ENCODE assay signal across 8 cellular contexts in the genomic region with DNA sequence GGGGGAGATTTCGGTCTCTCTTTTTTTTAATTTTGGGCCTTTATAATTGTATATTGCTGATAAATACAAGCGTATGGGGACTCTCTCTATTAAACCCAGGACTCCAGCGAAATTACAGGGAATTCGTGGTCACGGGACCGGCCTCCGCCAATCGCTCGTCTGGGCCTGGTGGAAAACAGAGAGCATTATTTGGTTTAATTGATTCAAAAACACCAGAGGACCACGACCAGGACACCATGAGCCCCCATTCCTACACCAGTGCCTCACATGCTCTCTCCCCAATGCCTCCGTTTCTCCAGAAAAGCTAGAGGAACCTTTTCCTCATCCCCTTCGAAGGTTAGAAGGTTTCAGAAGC. TPM values are rescaled to one million over a fixed set of nuclear protein-coding genes. Genes with fewer than 3 reads are reported as not detected.
A peak's percentile ranks its signal among the peaks of the same experiment; 100 is the strongest.
DNase-seq lines count a peak whose midpoint lies in the region; ATAC-seq and TF ChIP-seq lines count a peak whose summit lies in the region.

A gene (minus strand): TSS at position 88 of the 355 bp plus-strand sequence. CDS start 198 bp downstream, outside the sequence.

- TF ChIP-seq CTCF in brain (conservative IDR thresholded peaks at IDR 0.05): no peak
- TF ChIP-seq CTCF in type B pancreatic cell (conservative IDR thresholded peaks at IDR 0.05): no peak
- TF ChIP-seq CTCF in PC-9 (conservative IDR thresholded peaks at IDR 0.05): no peak

- H3K27ac ChIP-seq in CD4-positive, CD25-positive, alpha-beta regulatory T cell (ENCODE audit: insufficient read depth, low read length, poor library complexity, severe bottlenecking): peak within 1 kb of the TSS; percentile 86
- H3K27ac ChIP-seq in PC-9: no peak within 1 kb of the TSS

- peak within 1 kb of the TSS; percentile 91 to 99 (median 98) for H3K4me3 Mint-ChIP-seq in CD4-positive, CD25-positive, alpha-beta regulatory T cell
- H3K4me3 Mint-ChIP-seq in brain (peak within 1 kb of the TSS; percentile 73 to 98 (median 86)), type B pancreatic cell (peak within 1 kb of the TSS; percentile 98)

- H4K20me1 ChIP-seq in PC-9 (ENCODE audit: insufficient read depth): no peaks in the 10 kb centered on the region

- H3K27ac Mint-ChIP-seq in CD4-positive, CD25-positive, alpha-beta regulatory T cell: peak within 1 kb of the TSS; percentile 94 to 97 (median 95)
- H3K27ac Mint-ChIP-seq in brain (peak within 1 kb of the TSS in 4 of 5 experiments; percentile 79 to 100 (median 98)), type B pancreatic cell (peak within 1 kb of the TSS; percentile 95)

- peaks cover 11% of the 10 kb centered on the region for H3K36me3 Mint-ChIP-seq in CD4-positive, CD25-positive, alpha-beta regulatory T cell
- H3K36me3 Mint-ChIP-seq in brain (peaks cover 3% of the 10 kb centered on the region), type B pancreatic cell (peaks cover 21% of the 10 kb centered on the region)

- H3K27me3 ChIP-seq in CD4-positive, CD25-positive, alpha-beta regulatory T cell (ENCODE audit: control insufficient read depth, insufficient read depth, low read length): peaks cover 3% of the 10 kb centered on the region
- no peaks in the 10 kb centered on the region for H3K27me3 ChIP-seq in PC-9 (ENCODE audit: insufficient read depth, low read depth)

- no peak within 1 kb of the TSS for H2AFZ ChIP-seq in PC-9

- intact Hi-C loops in PC-9 (cut with micrococcal nuclease; ENCODE audit: unreplicated experiment): no loop called here

- H3K9me2 ChIP-seq in PC-9 (ENCODE audit: insufficient read depth): no peaks in the 10 kb centered on the region

- no peaks in the 10 kb centered on the region for H3K36me3 ChIP-seq in CD4-positive, CD25-positive, alpha-beta regulatory T cell (ENCODE audit: control insufficient read depth, insufficient read depth, low read length)
- H3K36me3 ChIP-seq in PC-9 (ENCODE audit: low read depth): no peaks in the 10 kb centered on the region

- peaks cover 60% of the 10 kb centered on the region for H3K4me1 ChIP-seq in CD4-positive, CD25-positive, alpha-beta regulatory T cell (ENCODE audit: control insufficient read depth, insufficient read depth, low read length, poor library complexity, severe bottlenecking)
- no peaks in the 10 kb centered on the region for H3K4me1 ChIP-seq in PC-9 (replicated peaks; ENCODE audit: insufficient read depth)

- H3K9me3 ChIP-seq in CD4-positive, CD25-positive, alpha-beta regulatory T cell (ENCODE audit: control insufficient read depth in 2 of 2, low read length in 2 of 2): no peaks in the 10 kb centered on the region
- H3K9me3 ChIP-seq in PC-9 (ENCODE audit: insufficient read depth, low read depth): no peaks in the 10 kb centered on the region

- H3K27me3 Mint-ChIP-seq in CD4-positive, CD25-positive, alpha-beta regulatory T cell: peaks cover 47% of the 10 kb centered on the region
- H3K27me3 Mint-ChIP-seq in brain: peaks cover 98% of the 10 kb centered on the region
- H3K27me3 Mint-ChIP-seq in type B pancreatic cell: peaks cover 71% of the 10 kb centered on the region

- CTCF ChIA-PET in PC-9 (lab: Charles Lee): no interaction called here

- DNase-seq in CD4-positive, CD25-positive, alpha-beta regulatory T cell: no peak
- DNase-seq in NCI-H1105 treated with DMSO at 0.1 percent for 48 hours (lab: John Stamatoyannopoulos, UW): peak; percentile 73
- peak; percentile 47 to 76 for DNase-seq in lung microvascular endothelial cell (ENCODE audit: low read depth in 2 of 2)
- DNase-seq in type B pancreatic cell (ENCODE audit: extremely low spot score, unreplicated experiment): no peak
- DNase-seq in PC-9: no peak
- no peak for DNase-seq in activated gamma-delta T cell treated with Interleukin-2 at 50 U/mL for 16 hours
- no peak for DNase-seq in ecto neural progenitor cell (ENCODE audit: low spot score)

- H3K4me1 Mint-ChIP-seq in CD4-positive, CD25-positive, alpha-beta regulatory T cell: peaks cover 10 to 62% (median 29%) of the 10 kb centered on the region in 4 donors
- peaks cover 66% of the 10 kb centered on the region for H3K4me1 Mint-ChIP-seq in brain
- peaks cover 55% of the 10 kb centered on the region for H3K4me1 Mint-ChIP-seq in type B pancreatic cell (ENCODE audit: unreplicated experiment)

- H3K4me3 ChIP-seq in CD4-positive, CD25-positive, alpha-beta regulatory T cell (ENCODE audit: low read depth, low read length): peak within 1 kb of the TSS; percentile 94
- H3K4me3 ChIP-seq in PC-9: no peak within 1 kb of the TSS

- no TSS peak for BruUV-seq in PC-9 (replicated peaks; lab: Mats Ljungman, UMichigan)

- H3K9me3 Mint-ChIP-seq in CD4-positive, CD25-positive, alpha-beta regulatory T cell: no peaks in the 10 kb centered on the region
- peaks cover 0 to 8% (median 0%) of the 10 kb centered on the region in 5 experiments for H3K9me3 Mint-ChIP-seq in brain
- H3K9me3 Mint-ChIP-seq in type B pancreatic cell: no peaks in the 10 kb centered on the region

- POLR2A ChIA-PET in PC-9 (lab: Charles Lee; ENCODE audit: unreplicated experiment): no interaction called here

- H3F3A ChIP-seq in PC-9 (ENCODE audit: insufficient read depth, low read depth): peaks cover 7% of the 10 kb centered on the region; the same call in 1 of the 2 replicates

- no peak for ATAC-seq in CD4-positive, CD25-positive, alpha-beta regulatory T cell (ENCODE audit: low read depth in 2 of 2)

- H3K4me2 ChIP-seq in PC-9: no peak within 1 kb of the TSS

- H3K79me2 ChIP-seq in PC-9 (ENCODE audit: low read depth): no peaks in the 10 kb centered on the region

RNA-seq across cellular contexts. Expression of the gene that starts here (rescaled TPM):
- 19.1 TPM for total RNA-seq in CD4-positive, CD25-positive, alpha-beta regulatory T cell
- 10 to 100 TPM; 27.1 to 42.4 (median 32.4) TPM for polyA plus RNA-seq in CD4-positive, CD25-positive, alpha-beta regulatory T cell
- polyA plus RNA-seq in brain (ENCODE audit: insufficient read depth, low read depth, low replicate concordance): 168 TPM
- 0.20 and 0.22 TPM in 2 replicates for total RNA-seq in lung microvascular endothelial cell
- 35.6 and 36.5 TPM in 2 replicates for total RNA-seq in type B pancreatic cell (ENCODE audit: low replicate concordance)
- total RNA-seq in PC-9 (2021): 0.31 and 0.90 TPM in 2 replicates

Comparison
In these comparisons a context has a peak if more than half of its experiments do, and no peak if none do; other contexts are left out.
1. RNA of the gene that starts here (total RNA-seq): 35.6 to 36.5 TPM in type B pancreatic cell and 19.1 TPM in CD4-positive, CD25-positive, alpha-beta regulatory T cell (single experiment); 0.31 to 0.90 TPM in PC-9 and 0.20 to 0.22 TPM in lung microvascular endothelial cell; every median in the first group is over 10 times any median in the second.
2. Peak in DNase-seq in lung microvascular endothelial cell; RNA of the gene not detected or under 1 TPM.
3. Peak in every context shown above with its lines, with median percentiles within 50 percentile points of each other: H3K27ac Mint-ChIP-seq and H3K4me3 Mint-ChIP-seq.